8 cellular contexts compared by ENCODE assay signal in genomic region chr12:102095677-102096263, GRCh38. TPM values are rescaled to one million over a fixed set of nuclear protein-coding genes. Genes with fewer than 3 reads are reported as not detected.
DNase-seq lines count a peak whose midpoint lies in the region; ATAC-seq, FAIRE-seq and TF ChIP-seq lines count a peak whose summit lies in the region.

No MANE protein-coding gene starts in this region.

- H3K27me3 ChIP-seq in astrocyte (ENCODE audit: insufficient read depth, low read length) (no peaks in the 10 kb centered on the region), suprapubic skin (no peaks in the 10 kb centered on the region), gastrocnemius medialis (no peaks in the 10 kb centered on the region)

- intact Hi-C loops in gastrocnemius medialis (cut with DNase I; ENCODE audit: low total_unique reads): no loop called here

- in situ Hi-C loops in gastrocnemius medialis (cut with MboI; ENCODE audit: low sequenced_read_pairs in 4 of 4): no loop called here

- DNase-seq in NCI-H146 treated with DMSO at 0.1 percent for 48 hours (lab: John Stamatoyannopoulos, UW; ENCODE audit: unreplicated experiment) (peak; percentile 9), astrocyte (ENCODE audit: low read depth) (peak; percentile 8), lung microvascular endothelial cell (ENCODE audit: low read depth in 2 of 2) (peak; percentile 55 to 61), suprapubic skin (ENCODE audit: low spot score in 2 of 2) (no peak), gastrocnemius medialis (no peak), NCI-H187 treated with DMSO at 0.1 percent for 48 hours (lab: John Stamatoyannopoulos, UW) (no peak)

- peak; percentile 53 for ATAC-seq in GM18519 (IDR thresholded peaks at IDR 0.05; ENCODE audit: low FRiP score, unreplicated experiment)
- ATAC-seq in gastrocnemius medialis: no peak

- TF ChIP-seq EP300 in suprapubic skin (IDR thresholded peaks at IDR 0.05): no peak

- no peaks in the 10 kb centered on the region for H3K36me3 Mint-ChIP-seq in astrocyte (ENCODE audit: low read depth, unreplicated experiment)

- H3K4me3 Mint-ChIP-seq in astrocyte (ENCODE audit: unreplicated experiment): no peak overlapping the region

- TF ChIP-seq POLR2A in suprapubic skin (IDR thresholded peaks at IDR 0.05) (no peak), gastrocnemius medialis (IDR thresholded peaks at IDR 0.05) (no peak)

- H3K9ac ChIP-seq in astrocyte (ENCODE audit: low read length): no peak overlapping the region

- H3K36me3 ChIP-seq in astrocyte (ENCODE audit: insufficient read depth, low read length) (peaks cover 11% of the 10 kb centered on the region), suprapubic skin (peaks cover 20% of the 10 kb centered on the region), gastrocnemius medialis (peaks cover 0 to 15% of the 10 kb centered on the region in 2 donors)

- 83% methylated on average over 2 of the region's 2 CpGs for WGBS in suprapubic skin

- H2AFZ ChIP-seq in astrocyte (ENCODE audit: low read depth, low read length): no peak overlapping the region

- no peaks in the 10 kb centered on the region for H3K9me3 ChIP-seq in astrocyte (ENCODE audit: insufficient read depth, low read depth, low read length)
- H3K9me3 ChIP-seq in suprapubic skin: no peaks in the 10 kb centered on the region
- H3K9me3 ChIP-seq in gastrocnemius medialis: no peaks in the 10 kb centered on the region

- peaks cover 12% of the 10 kb centered on the region for H3K4me1 Mint-ChIP-seq in astrocyte (ENCODE audit: low read depth, unreplicated experiment)

- H3K27me3 Mint-ChIP-seq in astrocyte (ENCODE audit: low read depth, unreplicated experiment): no peaks in the 10 kb centered on the region

- peaks cover 6% of the 10 kb centered on the region for H3K4me1 ChIP-seq in astrocyte (ENCODE audit: insufficient read depth, low read length)
- H3K4me1 ChIP-seq in suprapubic skin: no peaks in the 10 kb centered on the region
- H3K4me1 ChIP-seq in gastrocnemius medialis: peaks cover 0 to 21% of the 10 kb centered on the region in 2 donors

- H3K27ac Mint-ChIP-seq in astrocyte (ENCODE audit: unreplicated experiment): no peak overlapping the region

- no peak overlapping the region for H3K4me2 ChIP-seq in astrocyte (ENCODE audit: low read length)

- H4K20me1 ChIP-seq in astrocyte (ENCODE audit: insufficient read depth, low read length): no peaks in the 10 kb centered on the region

- no peaks in the 10 kb centered on the region for H3K9me3 Mint-ChIP-seq in astrocyte (ENCODE audit: unreplicated experiment)

- no peaks in the 10 kb centered on the region for H3K79me2 ChIP-seq in astrocyte (ENCODE audit: insufficient read depth, low read length)

- H3K27ac ChIP-seq in C4-2B (no peak overlapping the region), astrocyte (ENCODE audit: low read depth, low read length) (no peak overlapping the region), suprapubic skin (no peak overlapping the region), gastrocnemius medialis (no peak overlapping the region)

- no peak overlapping the region for H3K4me3 ChIP-seq in astrocyte (ENCODE audit: insufficient read depth, low read depth, low read length)
- no peak overlapping the region for H3K4me3 ChIP-seq in suprapubic skin
- H3K4me3 ChIP-seq in gastrocnemius medialis: no peak overlapping the region

- peak; percentile 74 for TF ChIP-seq CTCF in C4-2B (conservative IDR thresholded peaks at IDR 0.05)
- peak; percentile 64 for TF ChIP-seq CTCF in astrocyte (IDR thresholded peaks at IDR 0.05; ENCODE audit: insufficient read depth, low read depth, low read length)
- TF ChIP-seq CTCF in suprapubic skin (IDR thresholded peaks at IDR 0.05): no peak
- TF ChIP-seq CTCF in gastrocnemius medialis (IDR thresholded peaks at IDR 0.05 in 4 of 5, conservative IDR thresholded peaks at IDR 0.05 in 1 of 5): no peak

- no peak for FAIRE-seq in astrocyte (lab: Jason Lieb, UNC)

RNA-seq across cellular contexts. Expression of gene NUP37, which starts 24.1 kb away (rescaled TPM):
- 23.1 and 27.2 TPM in 2 replicates for total RNA-seq in astrocyte
- total RNA-seq in lung microvascular endothelial cell: 13.3 and 20.5 TPM in 2 replicates
- total RNA-seq in suprapubic skin: 10 to 100 TPM; 13.8 to 22.1 (median 19.1) TPM
- total RNA-seq in gastrocnemius medialis: 10 to 100 TPM; 11.6 to 26.6 (median 19.2) TPM

RNA-seq across cellular contexts. Expression of gene PARPBP, which starts 24.2 kb away (rescaled TPM):
- total RNA-seq in astrocyte (4.5 and 5.8 TPM in 2 replicates), lung microvascular endothelial cell (4.4 and 7.8 TPM in 2 replicates), suprapubic skin (1 to 10 TPM; 2.8 to 5.7 (median 4.0) TPM), gastrocnemius medialis (1 to 10 TPM in 2 of 4 donors, under 1 TPM in 2; 0.31 to 3.1 (median 0.89) TPM)

RNA-seq across cellular contexts. Expression of gene WASHC3, which starts 34.0 kb away (rescaled TPM):
- 22.6 and 26.5 TPM in 2 replicates for total RNA-seq in astrocyte
- total RNA-seq in lung microvascular endothelial cell: 42.9 and 44.2 TPM in 2 replicates
- 10 to 100 TPM; 39.7 to 63.1 (median 55.0) TPM for total RNA-seq in suprapubic skin
- 10 to 100 TPM; 44.2 to 81.8 (median 62.2) TPM for total RNA-seq in gastrocnemius medialis

Comparison
In these comparisons a context has a peak if more than half of its experiments do, and no peak if none do; other contexts are left out.
1. CTCF ChIP-seq: peak in C4-2B (single experiment) and astrocyte (single experiment); none in suprapubic skin (0 of 2) and gastrocnemius medialis (0 of 5).
2. DNase-seq: peak in NCI-H146 treated with DMSO at 0.1 percent for 48 hours (single experiment), astrocyte (single experiment) and lung microvascular endothelial cell (2 of 2); none in suprapubic skin (0 of 2), gastrocnemius medialis (0 of 2) and NCI-H187 treated with DMSO at 0.1 percent for 48 hours (single experiment).